13 cellular contexts compared by ENCODE assay signal in the genomic region with DNA sequence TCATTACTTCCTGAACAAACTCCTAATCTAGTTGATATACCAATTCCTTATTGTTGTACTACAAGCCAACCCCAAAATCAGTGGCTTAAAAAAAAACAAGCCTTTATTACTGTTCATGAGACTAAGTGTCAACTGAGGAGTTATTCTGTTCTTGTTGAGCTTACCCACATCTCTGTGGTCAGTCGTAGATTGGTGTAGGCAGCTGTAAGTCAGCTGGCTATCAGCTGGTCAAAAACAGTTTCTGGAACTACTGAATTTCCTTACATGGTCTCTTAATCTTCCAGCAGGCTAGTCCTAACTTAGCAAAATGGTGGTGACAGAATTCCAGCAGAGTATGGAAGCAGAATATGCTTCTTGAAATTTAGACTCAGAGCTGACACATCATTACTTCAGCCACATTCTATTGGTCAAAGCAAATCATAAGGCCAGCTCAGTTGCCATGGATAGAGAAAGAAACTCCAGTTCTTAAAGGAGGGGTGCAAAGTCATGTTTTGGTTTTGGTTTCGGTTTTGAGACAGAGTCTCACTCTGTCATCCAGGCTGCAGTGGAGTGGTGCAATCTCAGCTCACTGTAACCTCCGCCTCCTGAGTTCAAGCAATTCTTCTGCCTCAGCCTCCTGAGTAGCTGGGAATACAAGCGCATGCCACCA.
DNase-seq lines count a peak whose midpoint lies in the region; ATAC-seq and FAIRE-seq lines count a peak whose summit lies in the region.
"Had no signal": no experiment of that assay in that cellular context is flagged by ENCODE, and none has a peak within 500 bp of the region (broad histone marks: within the 10 kb centered on the region; RNA-seq: fewer than 3 reads in every experiment).

No MANE protein-coding gene starts in this region.

- H3K27me3 Mint-ChIP-seq in activated CD4-positive, alpha-beta T cell treated with anti-CD3 and anti-CD28 coated beads, Interleukin-2, amount 10 ng/mL, durations not matched to agents 24 days and 14 days, result no peaks in the 10 kb centered on the region
- no peaks in the 10 kb centered on the region for H3K27me3 Mint-ChIP-seq in activated CD4-positive, alpha-beta T cell treated with anti-CD3 and anti-CD28 coated beads for 36 hours

- H3K9me3 Mint-ChIP-seq in activated CD4-positive, alpha-beta T cell treated with anti-CD3 and anti-CD28 coated beads, Interleukin-2, amount 10 ng/mL, durations not matched to agents 24 days and 14 days, result peaks cover 9% of the 10 kb centered on the region
- peaks cover 12% of the 10 kb centered on the region for H3K9me3 Mint-ChIP-seq in activated CD4-positive, alpha-beta T cell treated with anti-CD3 and anti-CD28 coated beads for 36 hours (ENCODE audit: low read depth)

- no peaks in the 10 kb centered on the region for H3K4me1 Mint-ChIP-seq in activated CD4-positive, alpha-beta T cell treated with anti-CD3 and anti-CD28 coated beads, Interleukin-2, amount 10 ng/mL, durations not matched to agents 24 days and 14 days
- no peaks in the 10 kb centered on the region for H3K4me1 Mint-ChIP-seq in activated CD4-positive, alpha-beta T cell treated with anti-CD3 and anti-CD28 coated beads for 36 hours

- H3K4me3 ChIP-seq in small intestine (ENCODE audit: low read depth in 1 of 2, low read length in 2 of 2), result no peak overlapping the region
- H3K4me3 ChIP-seq: dorsolateral prefrontal cortex, thyroid gland had no signal

- POLR2A ChIA-PET in activated CD4-positive, alpha-beta T cell treated with anti-CD3 and anti-CD28 coated beads for 36 hours (lab: Charles Lee), result no interaction called here

- FAIRE-seq in small intestine (lab: Jason Lieb, UNC), result no peak
- FAIRE-seq: A204.1 had no signal

- intact Hi-C loops in activated CD4-positive, alpha-beta T cell treated with anti-CD3 and anti-CD28 coated beads, Interleukin-2, amount 10 ng/mL, durations not matched to agents 24 days and 14 days (cut with micrococcal nuclease), result no loop called here
- intact Hi-C loops in activated CD4-positive, alpha-beta T cell treated with anti-CD3 and anti-CD28 coated beads for 36 hours (cut with DNase I, micrococcal nuclease), result loop anchor here in 1 of 2 experiments (5.0 kb wide), 1 partner anchor 48 kb away; no protein-coding TSS in a partner anchor

- no peak overlapping the region for H3K27ac ChIP-seq in small intestine (ENCODE audit: low read depth in 1 of 2, low read length in 1 of 2)
- H3K27ac ChIP-seq: dorsolateral prefrontal cortex, thyroid gland had no signal

- ATAC-seq in activated CD4-positive, alpha-beta T cell treated with anti-CD3 and anti-CD28 coated beads for 36 hours, result no peak
- ATAC-seq in GM18517 (IDR thresholded peaks at IDR 0.05; ENCODE audit: unreplicated experiment), result no peak
- ATAC-seq in GM18907 (IDR thresholded peaks at IDR 0.05; ENCODE audit: unreplicated experiment), result no peak

- CTCF ChIA-PET in activated CD4-positive, alpha-beta T cell treated with anti-CD3 and anti-CD28 coated beads for 36 hours (lab: Charles Lee), result no interaction called here

- no peaks in the 10 kb centered on the region for H3K9me3 ChIP-seq in small intestine (ENCODE audit: control insufficient read depth, low read depth)
- H3K9me3 ChIP-seq: thyroid gland had no signal

- no peak overlapping the region for H3K27ac Mint-ChIP-seq in activated CD4-positive, alpha-beta T cell treated with anti-CD3 and anti-CD28 coated beads, Interleukin-2, amount 10 ng/mL, durations not matched to agents 24 days and 14 days
- no peak overlapping the region for H3K27ac Mint-ChIP-seq in activated CD4-positive, alpha-beta T cell treated with anti-CD3 and anti-CD28 coated beads for 36 hours

- 75 to 80% (median 80%) methylated on average over 4 of the region's 4 CpGs for WGBS in small intestine, 3 donors

- no peaks in the 10 kb centered on the region for H3K36me3 ChIP-seq in small intestine (ENCODE audit: control insufficient read depth in 2 of 2, insufficient read depth in 2 of 2, low read length in 2 of 2)
- H3K36me3 ChIP-seq: thyroid gland had no signal

- H3K27me3 ChIP-seq in small intestine (ENCODE audit: control insufficient read depth in 2 of 2, insufficient read depth in 2 of 2, low read length in 2 of 2), result no peaks in the 10 kb centered on the region
- H3K27me3 ChIP-seq: dorsolateral prefrontal cortex, thyroid gland had no signal

- no peak overlapping the region for H3K4me3 Mint-ChIP-seq in activated CD4-positive, alpha-beta T cell treated with anti-CD3 and anti-CD28 coated beads, Interleukin-2, amount 10 ng/mL, durations not matched to agents 24 days and 14 days
- H3K4me3 Mint-ChIP-seq in activated CD4-positive, alpha-beta T cell treated with anti-CD3 and anti-CD28 coated beads for 36 hours, result no peak overlapping the region

- no peaks in the 10 kb centered on the region for H3K4me1 ChIP-seq in small intestine (ENCODE audit: control insufficient read depth in 2 of 2, insufficient read depth in 1 of 2, low read depth in 1 of 2, low read length in 1 of 2)
- H3K4me1 ChIP-seq: thyroid gland had no signal

- peak; percentile 54 for DNase-seq in activated CD4-positive, alpha-beta T cell treated with anti-CD3 and anti-CD28 coated beads, Interleukin-2, amount 10 ng/mL, durations not matched to agents 24 days and 14 days
- DNase-seq in activated CD4-positive, alpha-beta T cell treated with anti-CD3 and anti-CD28 coated beads for 36 hours, result no peak
- DNase-seq in NCI-H2196 treated with DMSO at 0.1 percent for 48 hours (lab: John Stamatoyannopoulos, UW; ENCODE audit: unreplicated experiment), result peak; percentile 34
- DNase-seq in dedifferentiated amniotic fluid mesenchymal stem cell (ENCODE audit: extremely low spot score), result peak; percentile 21
- peak; percentile 25 for DNase-seq in small intestine
- DNase-seq in NCI-H146 treated with DMSO at 0.1 percent for 48 hours (lab: John Stamatoyannopoulos, UW; ENCODE audit: unreplicated experiment), result no peak
- DNase-seq: dorsolateral prefrontal cortex; KG1; stimulated activated CD4-positive, alpha-beta T cell treated with anti-CD3 and anti-CD28 coated beads, Interleukin-4, amount 100 ng/mL, for 4 hours; thyroid gland had no signal

- no peaks in the 10 kb centered on the region for H3K36me3 Mint-ChIP-seq in activated CD4-positive, alpha-beta T cell treated with anti-CD3 and anti-CD28 coated beads, Interleukin-2, amount 10 ng/mL, durations not matched to agents 24 days and 14 days (ENCODE audit: low read depth)
- H3K36me3 Mint-ChIP-seq in activated CD4-positive, alpha-beta T cell treated with anti-CD3 and anti-CD28 coated beads for 36 hours (ENCODE audit: low read depth), result no peaks in the 10 kb centered on the region

Comparison
In these comparisons a context has a peak if more than half of its experiments do, and no peak if none do; other contexts are left out.
1. DNase-seq: peak in activated CD4-positive, alpha-beta T cell treated with anti-CD3 and anti-CD28 coated beads, Interleukin-2, amount 10 ng/mL, durations not matched to agents 24 days and 14 days (single experiment), NCI-H2196 treated with DMSO at 0.1 percent for 48 hours (single experiment), dedifferentiated amniotic fluid mesenchymal stem cell (single experiment) and small intestine (single experiment); none in activated CD4-positive, alpha-beta T cell treated with anti-CD3 and anti-CD28 coated beads for 36 hours (single experiment) and NCI-H146 treated with DMSO at 0.1 percent for 48 hours (single experiment).